ENCODE assay signal across 19 cellular contexts in the genomic region with DNA sequence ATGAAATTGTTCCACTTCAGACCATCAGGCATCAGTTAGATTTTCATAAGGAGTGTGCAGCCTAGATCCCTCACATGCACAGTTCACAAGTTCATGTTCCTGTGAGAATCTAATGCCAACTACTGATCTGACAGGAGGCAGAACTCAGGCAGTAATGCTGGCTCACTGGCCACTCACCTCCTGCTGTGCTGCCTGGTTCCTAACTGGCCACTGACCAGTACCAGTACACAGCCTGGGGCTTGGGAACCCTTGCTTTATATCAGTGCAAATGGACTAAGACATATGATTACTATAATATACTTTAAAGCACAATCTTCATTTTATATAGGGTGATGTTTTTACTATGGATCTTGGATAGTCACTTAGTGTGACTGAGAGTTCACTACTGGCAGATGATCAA.
DNase-seq lines count a peak whose midpoint lies in the region; ATAC-seq and TF ChIP-seq lines count a peak whose summit lies in the region.
"Had no signal": no experiment of that assay in that cellular context is flagged by ENCODE, and none has a peak within 500 bp of the region (broad histone marks: within the 10 kb centered on the region; RNA-seq: fewer than 3 reads in every experiment).

No MANE protein-coding gene starts in this region.

- H2BK12ac ChIP-seq in neuronal stem cell (ENCODE audit: low read length): no peak overlapping the region

- H3K9ac ChIP-seq in neuronal stem cell (ENCODE audit: low read depth, low read length, poor library complexity): no peak overlapping the region

- peak; percentile 7 for DNase-seq in EH (ENCODE audit: low read depth)
- DNase-seq in NCI-H69 (lab: John Stamatoyannopoulos, UW): peak; percentile 35
- peak; percentile 38 for DNase-seq in ecto neural progenitor cell (ENCODE audit: low spot score)
- no peak for DNase-seq in neuronal stem cell (ENCODE audit: low spot score)
- no peak for DNase-seq in activated T-cell treated with anti-CD3 and anti-CD28 coated beads for 4 hours
- DNase-seq in GM10266 (ENCODE audit: extremely low spot score): no peak
- DNase-seq in NCI-H82 treated with DMSO at 0.1 percent for 48 hours (lab: John Stamatoyannopoulos, UW; ENCODE audit: unreplicated experiment): no peak
- DNase-seq: BE2C; CD8-positive, alpha-beta T cell; COR-L47; DMS153; DMS79 treated with DMSO at 0.1 percent for 48 hours; GDM1; H9 had no signal

- H3K4me2 ChIP-seq in neuronal stem cell (ENCODE audit: insufficient read depth, low read length, poor library complexity, severe bottlenecking): no peak overlapping the region
- H3K4me2 ChIP-seq: A549, GM23338 had no signal

- H3K27me3 ChIP-seq in neuronal stem cell (ENCODE audit: control insufficient read depth in 3 of 3, insufficient read depth in 3 of 3, low read depth in 1 of 3, low read length in 3 of 3): no peaks in the 10 kb centered on the region
- H3K27me3 ChIP-seq: BE2C had no signal

- H3K36me3 ChIP-seq in neuronal stem cell (replicated peaks in 1 of 2; ENCODE audit: control insufficient read depth in 2 of 2, insufficient read depth in 2 of 2, low read length in 2 of 2): no peaks in the 10 kb centered on the region
- H3K36me3 ChIP-seq: BE2C had no signal

- H3K14ac ChIP-seq in neuronal stem cell (ENCODE audit: low read length): no peak overlapping the region

- peak overlapping the region; percentile 9 for H2AFZ ChIP-seq in neuronal stem cell (ENCODE audit: low read length)
- H2AFZ ChIP-seq: GM23338 had no signal

- no peak overlapping the region for H2BK120ac ChIP-seq in neuronal stem cell (ENCODE audit: low read depth, low read length)

- H3K23ac ChIP-seq in neuronal stem cell (ENCODE audit: low read depth, low read length, poor library complexity): no peak overlapping the region

- no peak overlapping the region for H4K8ac ChIP-seq in neuronal stem cell (ENCODE audit: low read depth, low read length)

- H3K9me3 ChIP-seq in neuronal stem cell (replicated peaks in 1 of 2; ENCODE audit: control insufficient read depth in 2 of 2, insufficient read depth in 1 of 2, low read depth in 1 of 2, low read length in 2 of 2): no peaks in the 10 kb centered on the region
- H3K9me3 ChIP-seq: A549, BE2C had no signal

- no peak overlapping the region for H2BK15ac ChIP-seq in neuronal stem cell (ENCODE audit: low read length)

- no peak for TF ChIP-seq CTCF in GM10266 (IDR thresholded peaks at IDR 0.05; ENCODE audit: control insufficient read depth, insufficient read depth, low read depth, missing control alignments)

- H3K18ac ChIP-seq in neuronal stem cell (ENCODE audit: low read length): no peak overlapping the region

- TF ChIP-seq POLR2A in GM18505 (IDR thresholded peaks at IDR 0.05; ENCODE audit: borderline replicate concordance, extremely low read depth, insufficient read depth, insufficient read length): no peak

- no peaks in the 10 kb centered on the region for H3K79me1 ChIP-seq in neuronal stem cell (ENCODE audit: low read depth, low read length)

- H3K4ac ChIP-seq in neuronal stem cell (ENCODE audit: low read length): no peak overlapping the region

- ATAC-seq in GM18505 (IDR thresholded peaks at IDR 0.05; ENCODE audit: unreplicated experiment): no peak
- ATAC-seq: A549; CD8-positive, alpha-beta T cell; GM23338 had no signal

- H3K27ac ChIP-seq in neuronal stem cell (replicated peaks; ENCODE audit: low read length): no peak overlapping the region
- H3K27ac ChIP-seq: A549, C4-2B, HL-60 had no signal

- H2BK5ac ChIP-seq in neuronal stem cell (ENCODE audit: low read length): no peak overlapping the region

- H3K4me3 ChIP-seq in neuronal stem cell (ENCODE audit: low read length in 2 of 2): no peak overlapping the region
- H3K4me3 ChIP-seq: A549, GM23338 had no signal

- H2AK5ac ChIP-seq in neuronal stem cell (ENCODE audit: low read depth, low read length): no peak overlapping the region

- H3K4me1 ChIP-seq in neuronal stem cell (ENCODE audit: control insufficient read depth in 2 of 2, insufficient read depth in 1 of 2, low read depth in 1 of 2, low read length in 2 of 2): peaks cover 0 to 4% of the 10 kb centered on the region in 2 donors
- H3K4me1 ChIP-seq: A549 had no signal

- H4K91ac ChIP-seq in neuronal stem cell (ENCODE audit: low read depth, low read length, poor library complexity): no peak overlapping the region

Comparison
In these comparisons a context has a peak if more than half of its experiments do, and no peak if none do; other contexts are left out.
1. DNase-seq: peak in EH (single experiment), NCI-H69 (single experiment) and ecto neural progenitor cell (single experiment); none in neuronal stem cell (single experiment), activated T-cell treated with anti-CD3 and anti-CD28 coated beads for 4 hours (single experiment), GM10266 (single experiment) and NCI-H82 treated with DMSO at 0.1 percent for 48 hours (single experiment).